9 cellular contexts compared by ENCODE assay signal in the genomic region with DNA sequence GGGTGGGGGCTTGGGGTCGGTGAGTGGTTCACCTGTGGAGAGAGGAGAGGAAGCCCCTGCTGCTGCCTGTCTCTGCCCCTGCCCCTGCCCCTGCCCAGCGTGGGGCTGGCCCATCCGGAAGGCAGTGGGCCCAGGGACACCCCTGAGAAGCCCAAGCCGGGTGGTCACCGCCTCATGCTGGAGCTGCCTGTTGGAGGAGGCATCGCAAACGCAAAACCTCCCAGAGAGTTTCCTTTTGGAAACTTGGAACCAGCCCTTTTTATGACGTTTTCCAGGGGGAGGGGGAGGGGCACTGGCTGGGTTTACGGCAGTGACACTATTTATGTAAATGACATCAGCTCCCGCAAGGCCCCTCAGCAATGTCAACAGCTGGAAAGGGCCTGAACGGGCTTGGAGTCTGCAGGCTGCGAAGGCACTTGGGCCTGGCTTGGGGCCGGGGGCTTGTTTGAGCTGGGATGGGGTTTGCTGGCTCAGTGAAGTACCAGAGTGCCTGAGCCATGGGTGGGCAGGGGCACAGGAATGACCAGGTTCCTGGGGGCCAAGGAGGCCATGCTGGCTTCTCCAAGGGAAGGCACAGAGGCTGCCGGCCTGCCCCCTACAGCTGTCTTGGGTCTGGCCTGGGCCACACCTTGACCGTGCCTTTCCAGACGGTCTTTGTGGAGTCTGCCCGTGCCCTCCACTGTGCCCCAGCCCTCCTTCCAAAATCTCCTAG.
A peak's percentile ranks its signal among the peaks of the same experiment; 100 is the strongest.
DNase-seq lines count a peak whose midpoint lies in the region; ATAC-seq, FAIRE-seq and TF ChIP-seq lines count a peak whose summit lies in the region.
"Had no signal": no experiment of that assay in that cellular context is flagged by ENCODE, and none has a peak within 500 bp of the region (broad histone marks: within the 10 kb centered on the region; RNA-seq: fewer than 3 reads in every experiment).

No MANE protein-coding gene starts in this region.

- peaks cover 16% of the 10 kb centered on the region for H3K4me1 ChIP-seq in DOHH2 (ENCODE audit: control insufficient read depth, low read length)
- peaks cover 6 to 15% (median 14%) of the 10 kb centered on the region in 3 donors for H3K4me1 ChIP-seq in pancreas

- H3K4me2 ChIP-seq in DOHH2 (ENCODE audit: low read length): peak overlapping the region; percentile 54

- H3K4me3 ChIP-seq in DOHH2 (ENCODE audit: low read length): peak overlapping the region; percentile 41
- peak overlapping the region in 2 of 4 donors; percentile 34 to 55 for H3K4me3 ChIP-seq in pancreas

- peaks cover 13% of the 10 kb centered on the region for H3K4me1 Mint-ChIP-seq in T-helper 17 cell

- 45 to 49% methylated on average over 17 of the region's 17 CpGs for WGBS in pancreas, 2 donors

- no peak for TF ChIP-seq CTCF in DOHH2 (IDR thresholded peaks at IDR 0.05; ENCODE audit: low read depth, low read length, poor library complexity, severe bottlenecking)
- TF ChIP-seq CTCF in pancreas (IDR thresholded peaks at IDR 0.05): no peak

- H3K9me3 ChIP-seq in DOHH2 (ENCODE audit: control insufficient read depth, insufficient read depth, low read length) (no peaks in the 10 kb centered on the region), T-helper 17 cell (ENCODE audit: control insufficient read depth, low read length, poor library complexity, severe bottlenecking) (no peaks in the 10 kb centered on the region), pancreas (no peaks in the 10 kb centered on the region)

- H3K27me3 Mint-ChIP-seq in T-helper 17 cell: no peaks in the 10 kb centered on the region

- no peaks in the 10 kb centered on the region for H3K36me3 ChIP-seq in DOHH2 (ENCODE audit: control insufficient read depth, low read length)
- H3K36me3 ChIP-seq in pancreas: no peaks in the 10 kb centered on the region

- H3K9me2 ChIP-seq in DOHH2 (replicated peaks; ENCODE audit: control insufficient read depth, low read length): no peaks in the 10 kb centered on the region

- no peaks in the 10 kb centered on the region for H3K79me2 ChIP-seq in DOHH2 (ENCODE audit: control insufficient read depth, low read length)

- no peak overlapping the region for H3K27ac Mint-ChIP-seq in T-helper 17 cell

- ATAC-seq in T-helper 17 cell (no peak), Right ventricle myocardium superior (ENCODE audit: poor library complexity) (peak; percentile 75), pancreas (peak; percentile 49 to 66 (median 54))

- H3K27me3 ChIP-seq in DOHH2 (ENCODE audit: control insufficient read depth, low read length) (peaks cover 2% of the 10 kb centered on the region; the same call in 1 of the 2 replicates), pancreas (no peaks in the 10 kb centered on the region)

- no peaks in the 10 kb centered on the region for H3K36me3 Mint-ChIP-seq in T-helper 17 cell (ENCODE audit: low read depth)

- no peak for FAIRE-seq in pancreas (lab: Jason Lieb, UNC)

- no peak for DNase-seq in T-helper 17 cell
- DNase-seq in Right ventricle myocardium superior: peak; percentile 81
- peak; percentile 59 to 84 (median 72) for DNase-seq in pancreas
- no peak for DNase-seq in NCI-H1436 (lab: John Stamatoyannopoulos, UW)
- DNase-seq in GOT3 (lab: John Stamatoyannopoulos, UW): no peak
- DNase-seq in HT-29 (ENCODE audit: low spot score): no peak
- no peak for DNase-seq in NCI-H146 treated with DMSO at 0.1 percent for 48 hours (lab: John Stamatoyannopoulos, UW; ENCODE audit: unreplicated experiment)

- intact Hi-C loops in Right ventricle myocardium superior (cut with DNase I): no loop called here
- intact Hi-C loops in pancreas (cut with DNase I): no loop called here

- H3K27ac ChIP-seq in DOHH2 (ENCODE audit: low read depth, low read length) (no peak overlapping the region), pancreas (peak overlapping the region; percentile 73 to 92 (median 88))
- H3K27ac ChIP-seq: HL-60 had no signal

- H4K20me1 ChIP-seq in DOHH2 (ENCODE audit: control insufficient read depth, insufficient read depth, low read depth, low read length): no peaks in the 10 kb centered on the region

- peak overlapping the region; percentile 71 for H3K4me3 Mint-ChIP-seq in T-helper 17 cell

- H3F3A ChIP-seq in DOHH2 (ENCODE audit: control insufficient read depth, insufficient read depth): no peaks in the 10 kb centered on the region

Comparison
In these comparisons a context has a peak if more than half of its experiments do, and no peak if none do; other contexts are left out.
1. DNase-seq: peak in Right ventricle myocardium superior (single experiment) and pancreas (6 of 6); none in T-helper 17 cell (0 of 3), NCI-H1436 (single experiment), GOT3 (single experiment), HT-29 (single experiment) and NCI-H146 treated with DMSO at 0.1 percent for 48 hours (single experiment).